ENCODE assay signal across 9 cellular contexts in genomic region chr6:6591778-6592388, GRCh38. TPM values are rescaled to one million over a fixed set of nuclear protein-coding genes. Genes with fewer than 3 reads are reported as not detected.
DNase-seq lines count a peak whose midpoint lies in the region; ATAC-seq and TF ChIP-seq lines count a peak whose summit lies in the region.
"Had no signal": no experiment of that assay in that cellular context is flagged by ENCODE, and none has a peak within 500 bp of the region (broad histone marks: within the 10 kb centered on the region; RNA-seq: fewer than 3 reads in every experiment).

No MANE protein-coding gene starts in this region.

- H3K27ac Mint-ChIP-seq in chondrocyte (ENCODE audit: unreplicated experiment) = no peak overlapping the region

- H3K27ac ChIP-seq in heart left ventricle (peak overlapping the region; percentile 10 to 94 (median 66)), upper lobe of left lung (peak overlapping the region; percentile 59 to 76 (median 69))

- TF ChIP-seq POLR2A in NB4 (IDR thresholded peaks at IDR 0.05; ENCODE audit: extremely low read depth, insufficient read length) (no peak), heart left ventricle (IDR thresholded peaks at IDR 0.05) (no peak), upper lobe of left lung (IDR thresholded peaks at IDR 0.05) (peak in 1 of 4 donors; percentile 22)

- H3K4me3 Mint-ChIP-seq in chondrocyte (ENCODE audit: unreplicated experiment) = no peak overlapping the region

- no peak for TF ChIP-seq EP300 in upper lobe of left lung (IDR thresholded peaks at IDR 0.05)

- H3K27me3 Mint-ChIP-seq in chondrocyte (ENCODE audit: low read depth) = peaks cover 9% of the 10 kb centered on the region

- no peaks in the 10 kb centered on the region for H3K36me3 Mint-ChIP-seq in chondrocyte (ENCODE audit: low read depth)

- 54 to 65% (median 60%) methylated on average over 7 of the region's 7 CpGs for WGBS in heart left ventricle, 4 donors
- WGBS in upper lobe of left lung, 2 donors = 68 to 73% methylated on average over 7 of the region's 7 CpGs

- peak; percentile 23 for ATAC-seq in Right ventricle myocardium inferior
- ATAC-seq in heart left ventricle = peak in 3 of 4 donors; percentile 38 to 56 (median 53)
- peak; percentile 80 to 87 for ATAC-seq in upper lobe of left lung (ENCODE audit: low FRiP score in 2 of 2)
- no peak for ATAC-seq in GM21619 (IDR thresholded peaks at IDR 0.05; ENCODE audit: unreplicated experiment)

- H3K36me3 ChIP-seq in heart left ventricle = no peaks in the 10 kb centered on the region
- H3K36me3 ChIP-seq in upper lobe of left lung = no peaks in the 10 kb centered on the region

- no peaks in the 10 kb centered on the region for H3K9me3 ChIP-seq in heart left ventricle
- no peaks in the 10 kb centered on the region for H3K9me3 ChIP-seq in upper lobe of left lung

- H3K27me3 ChIP-seq in heart left ventricle (no peaks in the 10 kb centered on the region), upper lobe of left lung (no peaks in the 10 kb centered on the region)

- DNase-seq in Right ventricle myocardium inferior (ENCODE audit: missing footprints) = peak; percentile 73
- DNase-seq in cardiac septum (ENCODE audit: low spot score) = no peak
- DNase-seq in NB4 (ENCODE audit: low read depth) = peak; percentile 98
- DNase-seq in heart left ventricle = peak in 4 of 5 donors; percentile 35 to 65 (median 40)
- peak in 1 of 2 donors; percentile 66 for DNase-seq in upper lobe of left lung
- DNase-seq in chondrocyte (ENCODE audit: low spot score) = no peak
- DNase-seq in cortex of kidney (lab: John Stamatoyannopoulos, UW) = no peak

- intact Hi-C loops in Right ventricle myocardium inferior (cut with DNase I) (no loop called here), cardiac septum (cut with DNase I) (no loop called here), heart left ventricle (cut with DNase I) (loop anchor here in 3 of 10 donors (2.0 to 10.0 kb wide), 3 partner anchors 63 to 69 kb away; no protein-coding TSS in a partner anchor)

- no peaks in the 10 kb centered on the region for H3K9me3 Mint-ChIP-seq in chondrocyte (ENCODE audit: low read depth)

- H3K4me1 ChIP-seq in heart left ventricle (peaks cover 0 to 90% (median 62%) of the 10 kb centered on the region in 12 donors), upper lobe of left lung (peaks cover 14 to 42% (median 25%) of the 10 kb centered on the region in 4 donors)

- no peak for TF ChIP-seq CTCF in NB4 (IDR thresholded peaks at IDR 0.05; ENCODE audit: low read depth, low read length)
- no peak for TF ChIP-seq CTCF in heart left ventricle (IDR thresholded peaks at IDR 0.05)
- TF ChIP-seq CTCF in upper lobe of left lung (IDR thresholded peaks at IDR 0.05) = no peak
- no peak for TF ChIP-seq CTCF in chondrocyte (IDR thresholded peaks at IDR 0.05)

- H3K4me3 ChIP-seq in NB4 (ENCODE audit: low read depth, low read length) = peak overlapping the region; percentile 44
- H3K4me3 ChIP-seq in heart left ventricle = no peak overlapping the region
- H3K4me3 ChIP-seq in upper lobe of left lung = no peak overlapping the region

- no peaks in the 10 kb centered on the region for H3K4me1 Mint-ChIP-seq in chondrocyte (ENCODE audit: low read depth)

RNA-seq across cellular contexts. Expression of gene LY86, which starts 3.4 kb away (rescaled TPM):
- total RNA-seq in Right ventricle myocardium inferior (1.1 TPM), cardiac septum (1.9 TPM), heart left ventricle (10 to 100 TPM in 1 of 9 donors, 1 to 10 TPM in 3, under 1 TPM in 5; 0.34 to 13.4 (median 0.75) TPM), upper lobe of left lung (10 to 100 TPM in 3 of 6 donors, 1 to 10 TPM in 3; 2.1 to 21.9 (median 9.5) TPM), chondrocyte (not detected in 3 replicates)
- polyA plus RNA-seq in heart left ventricle = under 1 TPM; 0.23 to 1.00 TPM
- polyA plus RNA-seq: BJ had no signal

Comparison
In these comparisons a context has a peak if more than half of its experiments do, and no peak if none do; other contexts are left out.
1. DNase-seq: peak in Right ventricle myocardium inferior (single experiment), NB4 (single experiment) and heart left ventricle (4 of 5); none in cardiac septum (single experiment), chondrocyte (single experiment) and cortex of kidney (single experiment).